In genomic region chr3:155766206-155766605, GRCh38 we compare ENCODE assay signal across 24 cellular contexts. TPM values are rescaled to one million over a fixed set of nuclear protein-coding genes. Genes with fewer than 3 reads are reported as not detected.
DNase-seq lines count a peak whose midpoint lies in the region; TF ChIP-seq lines count a peak whose summit lies in the region.
"Had no signal": no experiment of that assay in that cellular context is flagged by ENCODE, and none has a peak within 500 bp of the region (broad histone marks: within the 10 kb centered on the region; RNA-seq: fewer than 3 reads in every experiment).

No MANE protein-coding gene starts in this region.

- no peak overlapping the region for H3K4me3 Mint-ChIP-seq in activated CD4-positive, alpha-beta memory T cell treated with anti-CD3 and anti-CD28 coated beads for 36 hours
- H3K4me3 Mint-ChIP-seq in activated CD4-positive, alpha-beta memory T cell treated with anti-CD3 and anti-CD28 coated beads, Interleukin-2, amount 10 ng/mL, durations not matched to agents 7 days and 5 days = no peak overlapping the region
- H3K4me3 Mint-ChIP-seq: central memory CD8-positive, alpha-beta T cell; nephron progenitor cell had no signal

- H2BK5ac ChIP-seq in mesenchymal stem cell (ENCODE audit: low read depth, low read length, poor library complexity, severe bottlenecking) = no peak overlapping the region

- POLR2A ChIA-PET in activated CD4-positive, alpha-beta memory T cell treated with anti-CD3 and anti-CD28 coated beads for 36 hours (lab: Charles Lee) = no interaction called here
- POLR2A ChIA-PET in activated CD4-positive, alpha-beta memory T cell treated with anti-CD3 and anti-CD28 coated beads, Interleukin-2, amount 10 ng/mL, durations not matched to agents 7 days and 5 days (lab: Charles Lee) = no interaction called here

- intact Hi-C loops in activated CD4-positive, alpha-beta memory T cell treated with anti-CD3 and anti-CD28 coated beads for 36 hours (cut with micrococcal nuclease) = no loop called here
- intact Hi-C loops in mammary epithelial cell (cut with micrococcal nuclease) = no loop called here

- CTCF ChIA-PET in activated CD4-positive, alpha-beta memory T cell treated with anti-CD3 and anti-CD28 coated beads for 36 hours (lab: Charles Lee) = interaction anchor here (0.9 to 2.0 kb wide), 2 partner anchors 40 to 105 kb away, joined by 4 to 9 read pairs; partner anchors contain the start of gene C3orf33
- CTCF ChIA-PET in activated CD4-positive, alpha-beta memory T cell treated with anti-CD3 and anti-CD28 coated beads, Interleukin-2, amount 10 ng/mL, durations not matched to agents 7 days and 5 days (lab: Charles Lee) = interaction anchor here (2.1 kb wide), 1 partner anchor 40 kb away, joined by 8 read pairs; the partner anchor contains the start of gene C3orf33
- CTCF ChIA-PET in mammary epithelial cell (lab: Charles Lee; ENCODE audit: low non-redundant PET) = no interaction called here

- H3K4me1 ChIP-seq in mammary epithelial cell (ENCODE audit: insufficient read depth, low read length) = no peaks in the 10 kb centered on the region
- peaks cover 3% of the 10 kb centered on the region for H3K4me1 ChIP-seq in mesenchymal stem cell (ENCODE audit: control insufficient read depth, insufficient read depth, low read depth, low read length)
- H3K4me1 ChIP-seq: BLaER1, esophagus muscularis mucosa, left lung, parathyroid adenoma, right lobe of liver, testis had no signal

- H3K36me3 Mint-ChIP-seq in activated CD4-positive, alpha-beta memory T cell treated with anti-CD3 and anti-CD28 coated beads for 36 hours = peaks cover 12% of the 10 kb centered on the region
- H3K36me3 Mint-ChIP-seq in activated CD4-positive, alpha-beta memory T cell treated with anti-CD3 and anti-CD28 coated beads, Interleukin-2, amount 10 ng/mL, durations not matched to agents 7 days and 5 days (ENCODE audit: low read depth) = no peaks in the 10 kb centered on the region

- no TSS peak for BruUV-seq in mammary epithelial cell (replicated peaks; lab: Mats Ljungman, UMichigan)

- no peak overlapping the region for H3K4me3 ChIP-seq in mammary epithelial cell (replicated peaks in 1 of 3; ENCODE audit: insufficient read depth in 1 of 3, low read depth in 2 of 3, low read length in 3 of 3)
- H3K4me3 ChIP-seq in mesenchymal stem cell (ENCODE audit: insufficient read depth in 1 of 2, low read depth in 1 of 2, low read length in 2 of 2) = no peak overlapping the region
- H3K4me3 ChIP-seq: BLaER1, esophagus muscularis mucosa, left lung, right lobe of liver, testis had no signal

- H3K27me3 ChIP-seq in mammary epithelial cell (ENCODE audit: insufficient read depth, low read length) (no peaks in the 10 kb centered on the region), mesenchymal stem cell (ENCODE audit: control insufficient read depth in 1 of 2, insufficient read depth in 1 of 2, low read length in 2 of 2) (no peaks in the 10 kb centered on the region)
- H3K27me3 ChIP-seq: BLaER1, esophagus muscularis mucosa, left lung, right lobe of liver, testis had no signal

- no peak overlapping the region for H3K23ac ChIP-seq in mesenchymal stem cell (ENCODE audit: low read length in 2 of 2)

- no peak overlapping the region for H3K4me2 ChIP-seq in mammary epithelial cell (ENCODE audit: insufficient read depth, low read depth, low read length)
- no peak overlapping the region for H3K4me2 ChIP-seq in mesenchymal stem cell (ENCODE audit: low read length, poor library complexity, severe bottlenecking)
- H3K4me2 ChIP-seq: BLaER1 had no signal

- no peak overlapping the region for H4K8ac ChIP-seq in mesenchymal stem cell (ENCODE audit: low read length)

- H2BK12ac ChIP-seq in mesenchymal stem cell (ENCODE audit: low read length in 2 of 2) = no peak overlapping the region

- H3K36me3 ChIP-seq in mammary epithelial cell (ENCODE audit: insufficient read depth, low read length) (no peaks in the 10 kb centered on the region), mesenchymal stem cell (ENCODE audit: control insufficient read depth in 1 of 2, insufficient read depth in 2 of 2, low read depth in 1 of 2, low read length in 2 of 2) (peaks cover 4 to 8% of the 10 kb centered on the region in 2 experiments)
- H3K36me3 ChIP-seq: right lobe of liver had no signal

- H4K91ac ChIP-seq in mesenchymal stem cell (ENCODE audit: low read length) = no peak overlapping the region

- no peak overlapping the region for H2BK120ac ChIP-seq in mesenchymal stem cell (ENCODE audit: low read depth, low read length)

- H3K9me3 ChIP-seq in mammary epithelial cell (replicated peaks; ENCODE audit: insufficient read depth, low read length) = no peaks in the 10 kb centered on the region
- H3K9me3 ChIP-seq in mesenchymal stem cell (ENCODE audit: control insufficient read depth, low read length) = no peaks in the 10 kb centered on the region
- H3K9me3 ChIP-seq: esophagus muscularis mucosa, right lobe of liver, testis had no signal

- H3K4me1 Mint-ChIP-seq in activated CD4-positive, alpha-beta memory T cell treated with anti-CD3 and anti-CD28 coated beads for 36 hours (ENCODE audit: low read depth) = peaks cover 6% of the 10 kb centered on the region
- peaks cover 1% of the 10 kb centered on the region for H3K4me1 Mint-ChIP-seq in activated CD4-positive, alpha-beta memory T cell treated with anti-CD3 and anti-CD28 coated beads, Interleukin-2, amount 10 ng/mL, durations not matched to agents 7 days and 5 days
- H3K4me1 Mint-ChIP-seq: central memory CD8-positive, alpha-beta T cell; nephron progenitor cell had no signal

- WGBS in mammary epithelial cell (ENCODE audit: low coverage, missing lambda C conversion rate) = 92% methylated on average over 1 of the region's 1 CpG
- WGBS in mesenchymal stem cell = 43% methylated on average over 1 of the region's 1 CpG

- no peaks in the 10 kb centered on the region for H3K79me1 ChIP-seq in mesenchymal stem cell (replicated peaks; ENCODE audit: low read length, poor library complexity, severe bottlenecking)

- no peaks in the 10 kb centered on the region for H4K20me1 ChIP-seq in mammary epithelial cell (ENCODE audit: insufficient read depth, low read length)
- H4K20me1 ChIP-seq: BLaER1 had no signal

- no peak overlapping the region for H3K18ac ChIP-seq in mesenchymal stem cell (ENCODE audit: low read depth in 1 of 2, low read length in 2 of 2)

- H2BK15ac ChIP-seq in mesenchymal stem cell (ENCODE audit: low read depth, poor library complexity, severe bottlenecking) = no peak overlapping the region

- in situ Hi-C loops in mammary epithelial cell (cut with MboI; ENCODE audit: low sequenced_read_pairs in 2 of 2) = no loop called here

- no peak for TF ChIP-seq CTCF in mammary epithelial cell (conservative IDR thresholded peaks at IDR 0.05 in 1 of 2, IDR thresholded peaks at IDR 0.05 in 1 of 2; ENCODE audit: extremely low read depth in 1 of 2, insufficient read depth in 1 of 2, low read depth in 1 of 2, low read length in 2 of 2)

- no peak overlapping the region for H3K9ac ChIP-seq in mammary epithelial cell (ENCODE audit: insufficient read depth, low read length)
- no peak overlapping the region for H3K9ac ChIP-seq in mesenchymal stem cell (ENCODE audit: low read length)
- H3K9ac ChIP-seq: BLaER1, parathyroid adenoma had no signal

- H3K4ac ChIP-seq in mesenchymal stem cell (ENCODE audit: low read depth in 1 of 2, low read length in 2 of 2) = no peak overlapping the region

- dilution Hi-C loops in mammary epithelial cell (cut with HindIII; ENCODE audit: low sequenced_read_pairs) = no loop called here

- no peaks in the 10 kb centered on the region for H3K9me3 Mint-ChIP-seq in activated CD4-positive, alpha-beta memory T cell treated with anti-CD3 and anti-CD28 coated beads for 36 hours
- H3K9me3 Mint-ChIP-seq in activated CD4-positive, alpha-beta memory T cell treated with anti-CD3 and anti-CD28 coated beads, Interleukin-2, amount 10 ng/mL, durations not matched to agents 7 days and 5 days = peaks cover 4% of the 10 kb centered on the region
- H3K9me3 Mint-ChIP-seq: central memory CD8-positive, alpha-beta T cell had no signal

- no peaks in the 10 kb centered on the region for H3K79me2 ChIP-seq in mammary epithelial cell (ENCODE audit: insufficient read depth, low read length)
- H3K79me2 ChIP-seq: parathyroid adenoma had no signal

- H3K27ac Mint-ChIP-seq in activated CD4-positive, alpha-beta memory T cell treated with anti-CD3 and anti-CD28 coated beads for 36 hours = peak overlapping the region; percentile 6
- H3K27ac Mint-ChIP-seq in activated CD4-positive, alpha-beta memory T cell treated with anti-CD3 and anti-CD28 coated beads, Interleukin-2, amount 10 ng/mL, durations not matched to agents 7 days and 5 days = no peak overlapping the region
- H3K27ac Mint-ChIP-seq: nephron progenitor cell had no signal

- H3K27ac ChIP-seq in mammary epithelial cell (ENCODE audit: insufficient read depth, low read depth, low read length) = no peak overlapping the region
- H3K27ac ChIP-seq in mesenchymal stem cell (ENCODE audit: low read length, poor library complexity, severe bottlenecking) = no peak overlapping the region
- H3K27ac ChIP-seq: BLaER1, esophagus muscularis mucosa, left lung, parathyroid adenoma, right lobe of liver, testis had no signal

- H2AK5ac ChIP-seq in mesenchymal stem cell (ENCODE audit: low read length, severe bottlenecking) = no peak overlapping the region

- no peak overlapping the region for H3K14ac ChIP-seq in mesenchymal stem cell (ENCODE audit: low read length in 2 of 2)

- H3K27me3 Mint-ChIP-seq in activated CD4-positive, alpha-beta memory T cell treated with anti-CD3 and anti-CD28 coated beads for 36 hours = no peaks in the 10 kb centered on the region
- H3K27me3 Mint-ChIP-seq in activated CD4-positive, alpha-beta memory T cell treated with anti-CD3 and anti-CD28 coated beads, Interleukin-2, amount 10 ng/mL, durations not matched to agents 7 days and 5 days = no peaks in the 10 kb centered on the region
- H3K27me3 Mint-ChIP-seq: central memory CD8-positive, alpha-beta T cell had no signal

- H2AFZ ChIP-seq in mammary epithelial cell (ENCODE audit: low read depth, low read length) (no peak overlapping the region), mesenchymal stem cell (ENCODE audit: low read depth, low read length) (no peak overlapping the region)
- H2AFZ ChIP-seq: parathyroid adenoma had no signal

- no peak for DNase-seq in activated CD4-positive, alpha-beta memory T cell treated with anti-CD3 and anti-CD28 coated beads for 36 hours
- no peak for DNase-seq in activated CD4-positive, alpha-beta memory T cell treated with anti-CD3 and anti-CD28 coated beads, Interleukin-2, amount 10 ng/mL, durations not matched to agents 7 days and 5 days
- DNase-seq in M059J (ENCODE audit: low read depth) (peak; percentile 37), mammary epithelial cell (peak; percentile 63), mesenchymal stem cell (peak; percentile 41), NCI-H345 treated with DMSO at 0.1 percent for 48 hours (lab: John Stamatoyannopoulos, UW; ENCODE audit: unreplicated experiment) (no peak), midbrain (lab: John Stamatoyannopoulos, UW) (no peak), iPS-NIHi7 (ENCODE audit: extremely low spot score) (no peak)
- DNase-seq: activated CD4-positive, alpha-beta T cell treated with anti-CD3 and anti-CD28 coated beads for 4 hours; activated effector memory CD4-positive, alpha-beta T cell treated with anti-CD3 and anti-CD28 coated beads, Interleukin-2, amount 50 U/mL, for 16 hours; amygdala; Calu3; EL; head of caudate nucleus; left lung; NCI-H1105 treated with DMSO at 0.1 percent for 48 hours; NCI-H510A; nephron progenitor cell; right lobe of liver; testis had no signal

RNA-seq across cellular contexts. Expression of gene PLCH1, which starts 21.3 kb away (rescaled TPM):
- total RNA-seq in activated CD4-positive, alpha-beta memory T cell treated with anti-CD3 and anti-CD28 coated beads for 36 hours = under 1 TPM; 0.10 to 0.12 TPM
- total RNA-seq in activated CD4-positive, alpha-beta memory T cell treated with anti-CD3 and anti-CD28 coated beads, Interleukin-2, amount 10 ng/mL, durations not matched to agents 7 days and 5 days = under 1 TPM; 0.08 to 0.20 TPM
- 0.10 and 0.17 TPM in 2 replicates for total RNA-seq in M059J (2014; rRNA removed; shearing (Covaris generic))
- 1 to 10 TPM in 1 of 2 donors, under 1 TPM in 1; 0.28 to 4.3 TPM for total RNA-seq in mammary epithelial cell
- polyA plus RNA-seq in mammary epithelial cell = 0.42 TPM
- 7.7 TPM for polyA minus RNA-seq in mammary epithelial cell
- polyA plus RNA-seq in mesenchymal stem cell (2013, experiment 1 of 2) = 0.76 TPM
- polyA plus RNA-seq in mesenchymal stem cell (2013, experiment 2 of 2) = 0.70 TPM

RNA-seq across cellular contexts. Expression of gene C3orf33, which starts 39.9 kb away (rescaled TPM):
- total RNA-seq in activated CD4-positive, alpha-beta memory T cell treated with anti-CD3 and anti-CD28 coated beads for 36 hours = 1 to 10 TPM; 1.6 to 2.5 TPM
- total RNA-seq in activated CD4-positive, alpha-beta memory T cell treated with anti-CD3 and anti-CD28 coated beads, Interleukin-2, amount 10 ng/mL, durations not matched to agents 7 days and 5 days = under 1 TPM; 0.48 to 0.86 TPM
- 1.5 and 1.7 TPM in 2 replicates for total RNA-seq in M059J (2014; rRNA removed; shearing (Covaris generic))
- total RNA-seq in mammary epithelial cell = 1 to 10 TPM; 1.9 to 3.0 TPM
- polyA plus RNA-seq in mammary epithelial cell = 1.3 TPM
- not detected for polyA minus RNA-seq in mammary epithelial cell
- 2.5 TPM for polyA plus RNA-seq in mesenchymal stem cell (2013, experiment 1 of 2)
- polyA plus RNA-seq in mesenchymal stem cell (2013, experiment 2 of 2) = 2.8 TPM

Comparison
In these comparisons a context has a peak if more than half of its experiments do, and no peak if none do; other contexts are left out.
1. DNase-seq: peak in M059J (single experiment), mammary epithelial cell (single experiment) and mesenchymal stem cell (single experiment); none in activated CD4-positive, alpha-beta memory T cell treated with anti-CD3 and anti-CD28 coated beads for 36 hours (single experiment), activated CD4-positive, alpha-beta memory T cell treated with anti-CD3 and anti-CD28 coated beads, Interleukin-2, amount 10 ng/mL, durations not matched to agents 7 days and 5 days (single experiment), NCI-H345 treated with DMSO at 0.1 percent for 48 hours (single experiment), midbrain (single experiment) and iPS-NIHi7 (single experiment).